ENCODE assay signal across 1 cellular context in the genomic region with DNA sequence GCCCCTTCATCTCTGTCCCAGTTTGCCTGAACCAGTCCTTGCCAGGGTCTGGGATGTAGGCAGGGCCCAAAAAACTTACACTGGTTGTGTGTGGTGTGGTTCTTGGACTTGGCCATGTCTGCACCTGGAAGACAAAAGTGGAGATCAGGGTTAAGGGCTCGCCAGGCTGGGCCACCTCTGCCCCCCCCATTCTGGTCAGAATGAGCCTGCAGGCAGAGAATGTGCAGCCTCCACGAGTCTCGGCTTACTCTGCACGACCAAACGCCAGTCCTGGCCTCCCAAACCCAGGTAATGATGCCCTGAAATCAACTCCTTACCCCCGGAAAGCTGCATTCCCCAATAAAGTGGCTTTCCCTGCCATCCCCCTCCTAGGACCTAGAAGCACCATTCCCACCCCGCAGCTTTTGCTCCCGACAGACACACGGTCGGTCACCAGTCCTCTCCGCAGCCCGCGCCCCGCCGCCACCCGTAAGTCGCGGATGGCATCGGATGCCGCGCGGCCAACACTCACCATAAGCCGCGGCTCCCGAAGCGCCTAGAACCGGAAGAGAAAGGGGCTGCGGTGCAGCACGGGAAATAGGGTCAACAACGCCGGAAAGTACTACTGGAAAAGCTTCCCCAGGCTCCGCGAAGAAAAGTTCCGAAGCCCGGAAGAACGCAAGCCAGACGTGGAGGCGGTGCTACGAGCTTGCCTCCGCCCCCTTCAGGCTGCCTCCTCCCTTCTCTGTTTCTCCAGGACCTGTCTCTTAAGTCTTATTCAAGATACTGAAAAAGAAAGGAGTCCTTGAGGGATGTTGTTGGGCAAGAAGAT.
TF ChIP-seq lines count a peak whose summit lies in the region.

A gene (minus strand): TSS at position 550 of the 811 bp plus-strand sequence. CDS start 434 bp downstream, at position 116.

TF ChIP-seq in K562, 482 proteins besides CTCF, POLR2A, EP300 and RAD21 (continued from another document):
- 0 out of 2 replicates have a peak, but pooled peaks have one; percentile 56 for TF ChIP-seq NFATC3 (IDR thresholded peaks at IDR 0.05)
- no peak for TF ChIP-seq HDGF (IDR thresholded peaks at IDR 0.05)
- no peak for TF ChIP-seq BRF1 (IDR thresholded peaks at IDR 0.05; ENCODE audit: borderline replicate concordance, extremely low read depth, insufficient read length)
- TF ChIP-seq, protein P1, sequence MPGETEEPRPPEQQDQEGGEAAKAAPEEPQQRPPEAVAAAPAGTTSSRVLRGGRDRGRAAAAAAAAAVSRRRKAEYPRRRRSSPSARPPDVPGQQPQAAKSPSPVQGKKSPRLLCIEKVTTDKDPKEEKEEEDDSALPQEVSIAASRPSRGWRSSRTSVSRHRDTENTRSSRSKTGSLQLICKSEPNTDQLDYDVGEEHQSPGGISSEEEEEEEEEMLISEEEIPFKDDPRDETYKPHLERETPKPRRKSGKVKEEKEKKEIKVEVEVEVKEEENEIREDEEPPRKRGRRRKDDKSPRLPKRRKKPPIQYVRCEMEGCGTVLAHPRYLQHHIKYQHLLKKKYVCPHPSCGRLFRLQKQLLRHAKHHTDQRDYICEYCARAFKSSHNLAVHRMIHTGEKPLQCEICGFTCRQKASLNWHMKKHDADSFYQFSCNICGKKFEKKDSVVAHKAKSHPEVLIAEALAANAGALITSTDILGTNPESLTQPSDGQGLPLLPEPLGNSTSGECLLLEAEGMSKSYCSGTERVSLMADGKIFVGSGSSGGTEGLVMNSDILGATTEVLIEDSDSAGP (CRISPR knock-in tag; IDR thresholded peaks at IDR 0.05), result no peak
- TF ChIP-seq, protein P2, sequence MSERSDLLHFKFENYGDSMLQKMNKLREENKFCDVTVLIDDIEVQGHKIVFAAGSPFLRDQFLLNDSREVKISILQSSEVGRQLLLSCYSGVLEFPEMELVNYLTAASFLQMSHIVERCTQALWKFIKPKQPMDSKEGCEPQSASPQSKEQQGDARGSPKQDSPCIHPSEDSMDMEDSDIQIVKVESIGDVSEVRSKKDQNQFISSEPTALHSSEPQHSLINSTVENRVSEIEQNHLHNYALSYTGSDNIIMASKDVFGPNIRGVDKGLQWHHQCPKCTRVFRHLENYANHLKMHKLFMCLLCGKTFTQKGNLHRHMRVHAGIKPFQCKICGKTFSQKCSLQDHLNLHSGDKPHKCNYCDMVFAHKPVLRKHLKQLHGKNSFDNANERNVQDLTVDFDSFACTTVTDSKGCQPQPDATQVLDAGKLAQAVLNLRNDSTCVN (CRISPR knock-in tag; IDR thresholded peaks at IDR 0.05), result peak; percentile 51; the same call in 1 of the 2 replicates
- TF ChIP-seq, protein P3, sequence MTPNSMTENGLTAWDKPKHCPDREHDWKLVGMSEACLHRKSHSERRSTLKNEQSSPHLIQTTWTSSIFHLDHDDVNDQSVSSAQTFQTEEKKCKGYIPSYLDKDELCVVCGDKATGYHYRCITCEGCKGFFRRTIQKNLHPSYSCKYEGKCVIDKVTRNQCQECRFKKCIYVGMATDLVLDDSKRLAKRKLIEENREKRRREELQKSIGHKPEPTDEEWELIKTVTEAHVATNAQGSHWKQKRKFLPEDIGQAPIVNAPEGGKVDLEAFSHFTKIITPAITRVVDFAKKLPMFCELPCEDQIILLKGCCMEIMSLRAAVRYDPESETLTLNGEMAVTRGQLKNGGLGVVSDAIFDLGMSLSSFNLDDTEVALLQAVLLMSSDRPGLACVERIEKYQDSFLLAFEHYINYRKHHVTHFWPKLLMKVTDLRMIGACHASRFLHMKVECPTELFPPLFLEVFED (CRISPR knock-in tag; conservative IDR thresholded peaks at IDR 0.05), result 0 out of 2 replicates have a peak, but pooled peaks have one; percentile 31
- TF ChIP-seq, protein P4, sequence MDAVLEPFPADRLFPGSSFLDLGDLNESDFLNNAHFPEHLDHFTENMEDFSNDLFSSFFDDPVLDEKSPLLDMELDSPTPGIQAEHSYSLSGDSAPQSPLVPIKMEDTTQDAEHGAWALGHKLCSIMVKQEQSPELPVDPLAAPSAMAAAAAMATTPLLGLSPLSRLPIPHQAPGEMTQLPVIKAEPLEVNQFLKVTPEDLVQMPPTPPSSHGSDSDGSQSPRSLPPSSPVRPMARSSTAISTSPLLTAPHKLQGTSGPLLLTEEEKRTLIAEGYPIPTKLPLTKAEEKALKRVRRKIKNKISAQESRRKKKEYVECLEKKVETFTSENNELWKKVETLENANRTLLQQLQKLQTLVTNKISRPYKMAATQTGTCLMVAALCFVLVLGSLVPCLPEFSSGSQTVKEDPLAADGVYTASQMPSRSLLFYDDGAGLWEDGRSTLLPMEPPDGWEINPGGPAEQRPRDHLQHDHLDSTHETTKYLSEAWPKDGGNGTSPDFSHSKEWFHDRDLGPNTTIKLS (IDR thresholded peaks at IDR 0.05; ENCODE audit: borderline replicate concordance, low read depth), result peak; percentile 38; the same call in 1 of the 2 replicates
- TF ChIP-seq ZNF184 (CRISPR knock-in tag; IDR thresholded peaks at IDR 0.05), result no peak
- TF ChIP-seq, protein P5, sequence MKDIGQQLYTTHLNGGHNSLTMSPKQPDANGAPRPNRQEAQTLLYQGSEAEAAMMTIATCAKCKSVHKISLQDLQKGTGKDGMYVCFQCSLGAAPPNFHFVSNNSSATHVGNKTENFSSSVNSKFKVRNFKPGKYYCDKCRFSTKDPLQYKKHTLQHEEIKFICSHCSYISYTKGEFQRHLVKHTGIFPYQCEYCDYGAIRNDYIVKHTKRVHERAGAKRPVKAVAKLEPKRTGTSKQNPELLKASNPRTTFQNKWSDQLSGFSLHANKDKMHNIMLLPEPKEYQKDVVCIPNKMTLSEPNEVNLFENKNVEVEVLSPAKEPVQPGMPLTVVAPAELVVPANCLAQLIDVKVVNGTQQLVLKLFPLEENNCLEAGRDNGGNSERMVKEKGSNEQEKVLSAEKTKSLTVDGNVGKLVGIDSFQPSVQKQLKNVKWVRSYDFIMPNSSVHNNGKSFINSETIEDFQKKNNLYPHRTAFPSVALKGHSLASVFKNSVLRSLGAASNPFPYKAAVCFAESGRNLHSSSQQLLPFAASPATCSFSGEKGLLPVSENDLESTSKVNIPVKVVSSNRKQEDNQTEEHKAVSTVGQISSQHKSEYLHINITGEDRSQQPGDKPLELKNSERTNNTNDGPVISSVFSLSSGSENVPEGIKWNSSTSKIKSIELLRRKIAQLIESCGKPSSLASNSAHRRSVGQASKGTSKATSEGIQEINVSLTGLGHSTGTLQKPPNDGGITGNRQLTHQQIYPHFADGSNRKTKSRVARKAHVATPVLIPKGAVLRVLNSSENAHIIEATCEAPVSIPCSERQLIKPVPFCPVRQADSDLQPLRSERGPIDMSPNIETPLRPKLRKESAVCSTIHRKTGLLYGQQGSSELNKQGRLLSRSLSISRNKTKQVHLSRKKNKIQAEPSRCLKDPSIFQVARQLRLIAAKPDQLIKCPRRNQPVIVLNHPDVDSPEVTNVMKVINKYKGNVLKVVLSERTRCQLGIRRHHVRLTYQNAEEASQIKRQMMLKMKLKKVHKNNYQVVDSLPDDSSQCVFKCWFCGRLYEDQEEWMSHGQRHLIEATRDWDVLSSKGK (CRISPR knock-in tag; IDR thresholded peaks at IDR 0.05), result no peak
- TF ChIP-seq POLR2AphosphoS2 (IDR thresholded peaks at IDR 0.05; ENCODE audit: low read length), result no peak
- TF ChIP-seq, protein P6, sequence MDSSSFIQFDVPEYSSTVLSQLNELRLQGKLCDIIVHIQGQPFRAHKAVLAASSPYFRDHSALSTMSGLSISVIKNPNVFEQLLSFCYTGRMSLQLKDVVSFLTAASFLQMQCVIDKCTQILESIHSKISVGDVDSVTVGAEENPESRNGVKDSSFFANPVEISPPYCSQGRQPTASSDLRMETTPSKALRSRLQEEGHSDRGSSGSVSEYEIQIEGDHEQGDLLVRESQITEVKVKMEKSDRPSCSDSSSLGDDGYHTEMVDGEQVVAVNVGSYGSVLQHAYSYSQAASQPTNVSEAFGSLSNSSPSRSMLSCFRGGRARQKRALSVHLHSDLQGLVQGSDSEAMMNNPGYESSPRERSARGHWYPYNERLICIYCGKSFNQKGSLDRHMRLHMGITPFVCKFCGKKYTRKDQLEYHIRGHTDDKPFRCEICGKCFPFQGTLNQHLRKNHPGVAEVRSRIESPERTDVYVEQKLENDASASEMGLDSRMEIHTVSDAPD (CRISPR knock-in tag; IDR thresholded peaks at IDR 0.05), result no peak
- TF ChIP-seq, protein P7, sequence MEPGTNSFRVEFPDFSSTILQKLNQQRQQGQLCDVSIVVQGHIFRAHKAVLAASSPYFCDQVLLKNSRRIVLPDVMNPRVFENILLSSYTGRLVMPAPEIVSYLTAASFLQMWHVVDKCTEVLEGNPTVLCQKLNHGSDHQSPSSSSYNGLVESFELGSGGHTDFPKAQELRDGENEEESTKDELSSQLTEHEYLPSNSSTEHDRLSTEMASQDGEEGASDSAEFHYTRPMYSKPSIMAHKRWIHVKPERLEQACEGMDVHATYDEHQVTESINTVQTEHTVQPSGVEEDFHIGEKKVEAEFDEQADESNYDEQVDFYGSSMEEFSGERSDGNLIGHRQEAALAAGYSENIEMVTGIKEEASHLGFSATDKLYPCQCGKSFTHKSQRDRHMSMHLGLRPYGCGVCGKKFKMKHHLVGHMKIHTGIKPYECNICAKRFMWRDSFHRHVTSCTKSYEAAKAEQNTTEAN (CRISPR knock-in tag; IDR thresholded peaks at IDR 0.05), result no peak
- TF ChIP-seq ZNF134 (CRISPR knock-in tag; conservative IDR thresholded peaks at IDR 0.05), result no peak
- peak; percentile 91 for TF ChIP-seq RB1 (IDR thresholded peaks at IDR 0.05; ENCODE audit: low read depth)
- peak; percentile 99 for TF ChIP-seq ZZZ3 (IDR thresholded peaks at IDR 0.05)
- no peak for TF ChIP-seq NFE2L1 (tag; IDR thresholded peaks at IDR 0.05; ENCODE audit: borderline replicate concordance, low read depth)
- TF ChIP-seq, protein P8, sequence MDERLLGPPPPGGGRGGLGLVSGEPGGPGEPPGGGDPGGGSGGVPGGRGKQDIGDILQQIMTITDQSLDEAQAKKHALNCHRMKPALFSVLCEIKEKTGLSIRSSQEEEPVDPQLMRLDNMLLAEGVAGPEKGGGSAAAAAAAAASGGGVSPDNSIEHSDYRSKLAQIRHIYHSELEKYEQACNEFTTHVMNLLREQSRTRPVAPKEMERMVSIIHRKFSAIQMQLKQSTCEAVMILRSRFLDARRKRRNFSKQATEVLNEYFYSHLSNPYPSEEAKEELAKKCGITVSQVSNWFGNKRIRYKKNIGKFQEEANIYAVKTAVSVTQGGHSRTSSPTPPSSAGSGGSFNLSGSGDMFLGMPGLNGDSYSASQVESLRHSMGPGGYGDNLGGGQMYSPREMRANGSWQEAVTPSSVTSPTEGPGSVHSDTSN (CRISPR knock-in tag; IDR thresholded peaks at IDR 0.05; ENCODE audit: low read depth), result no peak
- TF ChIP-seq, protein P8 (tag; conservative IDR thresholded peaks at IDR 0.05; ENCODE audit: low read depth), result no peak
- no peak for TF ChIP-seq BDP1 (IDR thresholded peaks at IDR 0.05; ENCODE audit: insufficient read depth, insufficient read length)
- TF ChIP-seq ARID1B (IDR thresholded peaks at IDR 0.05), result no peak; the same call in 1 of the 2 replicates
